In the genomic region with DNA sequence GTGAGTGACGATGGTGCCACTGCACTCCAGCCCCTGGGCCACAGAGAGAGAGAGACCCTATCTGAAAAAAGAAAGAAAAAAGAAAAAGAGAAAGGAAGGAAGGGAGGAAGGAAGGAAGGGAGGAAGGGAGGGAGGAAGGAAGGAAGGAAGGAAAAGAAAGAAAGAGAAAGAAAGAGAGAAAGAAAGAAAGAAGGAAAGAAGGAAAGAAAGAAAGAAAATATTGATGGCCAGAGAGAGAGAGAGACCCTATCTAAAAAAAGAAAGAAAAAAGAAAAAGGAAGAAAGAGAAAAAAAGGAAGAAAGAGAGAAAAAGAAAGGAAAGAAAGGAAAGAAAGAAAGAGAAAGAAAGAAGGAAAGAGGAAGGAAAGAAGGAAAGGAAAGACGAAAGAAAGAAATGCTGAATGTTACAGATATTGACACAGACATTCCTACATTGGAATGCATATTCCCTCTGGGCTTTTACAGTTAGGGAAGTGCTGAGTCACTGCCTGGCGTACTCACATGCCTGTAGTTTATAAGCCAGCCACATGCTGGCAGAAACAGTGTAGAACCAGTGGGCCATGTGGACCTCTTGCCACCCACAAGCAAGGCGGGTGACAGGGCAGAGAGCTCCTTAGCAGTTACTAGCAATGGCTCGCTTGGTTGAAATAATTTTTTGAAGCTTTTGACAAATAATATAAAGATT, we compare ENCODE assay signal across 8 cellular contexts. TPM values are rescaled to one million over a fixed set of nuclear protein-coding genes. Genes with fewer than 3 reads are reported as not detected.
DNase-seq lines count a peak whose midpoint lies in the region; ATAC-seq and TF ChIP-seq lines count a peak whose summit lies in the region.

No MANE protein-coding gene starts in this region.

- H3K27ac ChIP-seq in right atrium auricular region (peak overlapping the region; percentile 23 to 54), subcutaneous abdominal adipose tissue (ENCODE audit: low read depth, low read length) (peak overlapping the region; percentile 93)

- no peaks in the 10 kb centered on the region for H3K36me3 ChIP-seq in right atrium auricular region
- no peaks in the 10 kb centered on the region for H3K36me3 ChIP-seq in subcutaneous abdominal adipose tissue (ENCODE audit: control insufficient read depth in 5 of 5, insufficient read depth in 5 of 5, low read length in 5 of 5)

- H3K4me3 ChIP-seq in right atrium auricular region (no peak overlapping the region), subcutaneous abdominal adipose tissue (ENCODE audit: low read depth in 1 of 5, low read length in 5 of 5) (no peak overlapping the region)

- H3K9me3 ChIP-seq in right atrium auricular region, result peaks cover 0 to 5% of the 10 kb centered on the region in 2 donors
- H3K9me3 ChIP-seq in subcutaneous abdominal adipose tissue (ENCODE audit: control insufficient read depth in 5 of 5, low read length in 5 of 5), result peaks cover 0 to 4% (median 0%) of the 10 kb centered on the region in 5 donors

- DNase-seq in HK-2 (ENCODE audit: unreplicated experiment), result peak; percentile 28
- peak; percentile 39 for DNase-seq in UCSD-AML1 (lab: John Stamatoyannopoulos, UW; ENCODE audit: unreplicated experiment)
- DNase-seq in right atrium auricular region (ENCODE audit: low spot score), result peak; percentile 75
- no peak for DNase-seq in D341Med (ENCODE audit: low spot score)

- H3K4me1 ChIP-seq in right atrium auricular region (peaks cover 3 to 17% of the 10 kb centered on the region in 2 donors), subcutaneous abdominal adipose tissue (ENCODE audit: control insufficient read depth in 5 of 5, insufficient read depth in 5 of 5, low read length in 5 of 5) (peaks cover 0 to 42% (median 32%) of the 10 kb centered on the region in 5 donors)

- no peak for ATAC-seq in GM18909 (IDR thresholded peaks at IDR 0.05; ENCODE audit: poor library complexity, unreplicated experiment)
- no peak for ATAC-seq in HG03039 (IDR thresholded peaks at IDR 0.05; ENCODE audit: unreplicated experiment)
- no peak for ATAC-seq in HG03571 (IDR thresholded peaks at IDR 0.05; ENCODE audit: unreplicated experiment)

- H3K9ac ChIP-seq in subcutaneous abdominal adipose tissue (ENCODE audit: low read length in 5 of 5), result peak overlapping the region in 3 of 5 donors; percentile 39 to 71 (median 49)

- H3K27me3 ChIP-seq in right atrium auricular region, result no peaks in the 10 kb centered on the region
- H3K27me3 ChIP-seq in subcutaneous abdominal adipose tissue (ENCODE audit: control insufficient read depth in 5 of 5, insufficient read depth in 4 of 5, low read length in 5 of 5), result no peaks in the 10 kb centered on the region

- no peak for TF ChIP-seq CTCF in right atrium auricular region (IDR thresholded peaks at IDR 0.05)

RNA-seq across cellular contexts. Expression of a gene that starts 34.6 kb away (rescaled TPM):
- 10 to 100 TPM; 13.5 to 24.1 TPM for total RNA-seq in right atrium auricular region
